23 cellular contexts compared by ENCODE assay signal in the genomic region with DNA sequence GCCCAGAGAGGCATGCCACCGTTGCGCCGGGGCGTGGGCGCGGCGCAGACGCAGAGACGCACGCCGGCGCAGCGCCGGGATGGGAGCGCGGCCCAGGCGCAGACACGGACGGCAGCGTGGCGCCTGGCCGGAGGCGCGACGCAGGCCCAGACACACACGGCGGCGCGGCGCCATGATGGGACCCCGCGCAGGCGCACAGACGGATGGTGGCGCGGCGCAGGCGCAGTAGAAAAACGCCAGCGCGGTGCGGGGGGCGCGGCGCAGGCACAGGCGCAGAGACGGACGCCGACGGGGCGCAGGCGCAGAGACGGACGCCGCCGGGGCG. TPM values are rescaled to one million over a fixed set of nuclear protein-coding genes. Genes with fewer than 3 reads are reported as not detected.
DNase-seq lines count a peak whose midpoint lies in the region; ATAC-seq and TF ChIP-seq lines count a peak whose summit lies in the region.
"Had no signal": no experiment of that assay in that cellular context is flagged by ENCODE, and none has a peak within 500 bp of the region (broad histone marks: within the 10 kb centered on the region; RNA-seq: fewer than 3 reads in every experiment).

No MANE protein-coding gene starts in this region.

- intact Hi-C loops in mucosa of descending colon (cut with DNase I, micrococcal nuclease) (no loop called here), vagina (cut with DNase I) (no loop called here)

- peak; percentile 33 for ATAC-seq in mucosa of descending colon
- ATAC-seq: CD8-positive, alpha-beta T cell; K562 had no signal

- H3K4me3 ChIP-seq in GM08714 (ENCODE audit: low read length) (peak overlapping the region; percentile 27; the same call in 1 of the 2 replicates), mucosa of descending colon (no peak overlapping the region), vagina (no peak overlapping the region)
- H3K4me3 ChIP-seq: A549, K562, Peyer's patch had no signal

- no peaks in the 10 kb centered on the region for H3K4me1 ChIP-seq in mucosa of descending colon (ENCODE audit: low read depth)
- H3K4me1 ChIP-seq in vagina, result no peaks in the 10 kb centered on the region
- H3K4me1 ChIP-seq: A549, Caco-2, Peyer's patch had no signal

- H3K27me3 ChIP-seq in vagina, result no peaks in the 10 kb centered on the region
- H3K27me3 ChIP-seq: Peyer's patch had no signal

- H3K36me3 ChIP-seq in mucosa of descending colon (ENCODE audit: low read depth), result no peaks in the 10 kb centered on the region
- no peaks in the 10 kb centered on the region for H3K36me3 ChIP-seq in vagina
- H3K36me3 ChIP-seq: Peyer's patch had no signal

- TF ChIP-seq POLR2A in vagina (IDR thresholded peaks at IDR 0.05), result no peak

- H3K9me3 ChIP-seq in mucosa of descending colon (peaks cover 2% of the 10 kb centered on the region), vagina (no peaks in the 10 kb centered on the region)
- H3K9me3 ChIP-seq: A549, Caco-2, Peyer's patch had no signal

- TF ChIP-seq CTCF in mucosa of descending colon (IDR thresholded peaks at IDR 0.05) (no peak), vagina (IDR thresholded peaks at IDR 0.05) (no peak)

- DNase-seq in AG08396 (ENCODE audit: low spot score) (peak; percentile 0), NAMALWA (ENCODE audit: low spot score) (peak; percentile 8), mucosa of descending colon (no peak), vagina (ENCODE audit: extremely low spot score in 2 of 2) (no peak)
- DNase-seq in NK-92 treated with Interleukin-12 subunit alpha and Interleukin-12 subunit beta, amount 100 ng/mL, for 24 hours (lab: John Stamatoyannopoulos, UW), result no peak
- DNase-seq in activated naive CD4-positive, alpha-beta T cell treated with Interleukin-2 at 50 U/mL for 16 hours, result no peak
- DNase-seq: Caco-2; CD8-positive, alpha-beta T cell; DMS 273 treated with DMSO at 0.1 percent for 48 hours; DMS79; EL; GDM1; Kasumi-1; NCI-H2029; NCI-H510A; NCI-H69; OCI-M1 had no signal

- H3K27ac ChIP-seq in vagina, result no peak overlapping the region
- H3K27ac ChIP-seq: A549, C4-2B, Peyer's patch had no signal

RNA-seq across cellular contexts. Expression of gene ZNF595, which starts 42.6 kb away (rescaled TPM):
- 10 to 100 TPM in 2 of 3 donors, 1 to 10 TPM in 1; 10.0 to 24.3 (median 17.5) TPM for total RNA-seq in mucosa of descending colon
- 12.8 TPM for total RNA-seq in vagina
- total RNA-seq: HepG2 had no signal

Comparison
In these comparisons a context has a peak if more than half of its experiments do, and no peak if none do; other contexts are left out.
1. DNase-seq: peak in AG08396 (single experiment) and NAMALWA (single experiment); none in mucosa of descending colon (0 of 3), vagina (0 of 2), NK-92 treated with Interleukin-12 subunit alpha and Interleukin-12 subunit beta, amount 100 ng/mL, for 24 hours (single experiment) and activated naive CD4-positive, alpha-beta T cell treated with Interleukin-2 at 50 U/mL for 16 hours (single experiment).